ENCODE assay signal across 8 cellular contexts in genomic region chr9:114696814-114697544, GRCh38. TPM values are rescaled to one million over a fixed set of nuclear protein-coding genes. Genes with fewer than 3 reads are reported as not detected.
DNase-seq lines count a peak whose midpoint lies in the region; ATAC-seq and TF ChIP-seq lines count a peak whose summit lies in the region.

No MANE protein-coding gene starts in this region.

- intact Hi-C loops in right cardiac atrium (cut with DNase I): no loop called here

- H3K36me3 ChIP-seq in WERI-Rb-1: no peaks in the 10 kb centered on the region

- WGBS in right cardiac atrium: 77% methylated on average over 7 of the region's 7 CpGs

- POLR2A ChIA-PET in T-cell (lab: Charles Lee): no interaction called here

- peak overlapping the region; percentile 83 to 92 for H3K27ac Mint-ChIP-seq in T-cell

- H3K4me1 ChIP-seq in right cardiac atrium (ENCODE audit: control insufficient read depth, insufficient read depth, low read length): no peaks in the 10 kb centered on the region

- H3K9me3 ChIP-seq in right cardiac atrium (ENCODE audit: control insufficient read depth, low read length) (no peaks in the 10 kb centered on the region), WERI-Rb-1 (ENCODE audit: severe bottlenecking) (no peaks in the 10 kb centered on the region)

- ATAC-seq in GM18505 (IDR thresholded peaks at IDR 0.05; ENCODE audit: unreplicated experiment): peak; percentile 63
- ATAC-seq in HG02610 (IDR thresholded peaks at IDR 0.05; ENCODE audit: unreplicated experiment): peak; percentile 62
- peak; percentile 39 to 72 (median 53) for ATAC-seq in T-cell (replicated peaks in 1 of 4)
- no peak for ATAC-seq in right cardiac atrium

- no peaks in the 10 kb centered on the region for H3K9me3 Mint-ChIP-seq in T-cell

- no peaks in the 10 kb centered on the region for H3K27me3 ChIP-seq in right cardiac atrium (ENCODE audit: control insufficient read depth, insufficient read depth)
- no peaks in the 10 kb centered on the region for H3K27me3 ChIP-seq in WERI-Rb-1 (ENCODE audit: insufficient read depth, low read depth, severe bottlenecking)

- TF ChIP-seq CTCF in WERI-Rb-1 (IDR thresholded peaks at IDR 0.05; ENCODE audit: low read depth, low read length): no peak

- peaks cover 18 to 48% (median 35%) of the 10 kb centered on the region in 3 donors for H3K4me1 Mint-ChIP-seq in T-cell

- H3K27ac ChIP-seq in right cardiac atrium (ENCODE audit: low read length): no peak overlapping the region
- H3K27ac ChIP-seq in WERI-Rb-1: no peak overlapping the region

- TF ChIP-seq POLR2A in GM18505 (IDR thresholded peaks at IDR 0.05; ENCODE audit: borderline replicate concordance, extremely low read depth, insufficient read depth, insufficient read length): no peak

- no peaks in the 10 kb centered on the region for H3K36me3 Mint-ChIP-seq in T-cell

- peak in 16 of 34 experiments; percentile 6 to 38 (median 20) for DNase-seq in T-cell
- peak; percentile 48 for DNase-seq in iris pigment epithelial cell (ENCODE audit: low read depth)
- DNase-seq in NK-92 treated with Interleukin-12 subunit alpha and Interleukin-12 subunit beta, amount 100 ng/mL, for 24 hours (lab: John Stamatoyannopoulos, UW): no peak
- no peak for DNase-seq in right cardiac atrium
- DNase-seq in WERI-Rb-1: no peak
- DNase-seq in effector CD4-positive, alpha-beta T cell: no peak

- H3K4me3 Mint-ChIP-seq in T-cell: peak overlapping the region in 1 of 3 donors; percentile 34

- no peak overlapping the region for H3K4me3 ChIP-seq in right cardiac atrium (ENCODE audit: low read length)
- H3K4me3 ChIP-seq in WERI-Rb-1 (ENCODE audit: low read depth, low read length): no peak overlapping the region

- H3K27me3 Mint-ChIP-seq in T-cell: no peaks in the 10 kb centered on the region

- CTCF ChIA-PET in T-cell (lab: Charles Lee): interaction anchor here in 1 of 2 donors (0.6 kb wide), 2 partner anchors 44 to 319 kb away, joined by 4 to 6 read pairs; no protein-coding TSS in a partner anchor

RNA-seq across cellular contexts. Expression of gene TEX48, which starts 15.0 kb away (rescaled TPM):
- under 1 TPM in 1 of 5 donors, not detected in 4; 0.51 TPM for total RNA-seq in T-cell
- total RNA-seq in right cardiac atrium: not detected
- polyA plus RNA-seq in right cardiac atrium: not detected

RNA-seq across cellular contexts. Expression of gene TEX53, which starts 39.4 kb away (rescaled TPM):
- total RNA-seq in T-cell: not detected
- not detected for total RNA-seq in right cardiac atrium
- polyA plus RNA-seq in right cardiac atrium: not detected

Comparison
In these comparisons a context has a peak if more than half of its experiments do, and no peak if none do; other contexts are left out.
1. ATAC-seq: peak in GM18505 (single experiment), HG02610 (single experiment) and T-cell (4 of 4); none in right cardiac atrium (0 of 2).